In the genomic region with DNA sequence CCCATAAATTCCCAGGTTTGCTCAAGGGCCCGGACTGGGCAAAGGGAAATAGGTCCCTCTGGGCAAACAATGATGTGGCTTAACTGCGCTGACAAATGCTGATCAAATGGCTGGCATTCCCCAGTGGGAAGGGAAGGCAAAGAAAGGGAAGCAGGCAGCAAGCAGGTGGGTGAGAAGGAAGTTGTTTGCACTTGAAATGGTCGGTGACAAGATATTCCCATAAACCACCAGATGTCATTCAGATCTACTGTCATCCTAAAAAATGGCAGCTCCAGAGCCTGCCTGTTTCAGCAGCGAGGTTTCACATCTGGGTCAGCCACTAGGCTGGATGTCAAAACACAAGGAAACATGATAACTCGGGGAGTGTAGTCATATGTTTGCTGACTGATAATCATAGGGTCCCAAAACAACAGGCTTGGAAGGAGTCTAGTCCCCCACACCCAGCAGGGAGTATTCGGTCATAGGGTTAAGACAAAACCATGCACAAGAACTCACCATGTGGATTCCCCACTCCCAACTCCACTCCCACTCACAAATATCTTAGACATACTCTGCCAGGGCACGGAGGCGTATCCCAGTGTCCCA, we compare ENCODE assay signal across 1 cellular context.
TF ChIP-seq lines count a peak whose summit lies in the region.

No MANE protein-coding gene starts in this region.

TF ChIP-seq in K562, 482 proteins besides CTCF, POLR2A, EP300 and RAD21 (continued from another document and continues in another):
- TF ChIP-seq NFYB (IDR thresholded peaks at IDR 0.05; ENCODE audit: extremely low read depth, insufficient read length) (no peak), CXXC5 (CRISPR knock-in tag; IDR thresholded peaks at IDR 0.05) (0 out of 2 replicates have a peak, but pooled peaks have one; percentile 26), BRF1 (IDR thresholded peaks at IDR 0.05; ENCODE audit: borderline replicate concordance, extremely low read depth, insufficient read length) (no peak), ETV1 (tag; conservative IDR thresholded peaks at IDR 0.05; ENCODE audit: low read depth) (no peak), CBX5 (IDR thresholded peaks at IDR 0.05; ENCODE audit: borderline replicate concordance, low read depth) (no peak), HMG20A (CRISPR knock-in tag; conservative IDR thresholded peaks at IDR 0.05) (no peak), TCF7 (IDR thresholded peaks at IDR 0.05; ENCODE audit: borderline replicate concordance) (no peak), SMARCA4 (IDR thresholded peaks at IDR 0.05) (0 out of 2 replicates have a peak, but pooled peaks have one; percentile 20), MEF2A (IDR thresholded peaks at IDR 0.05; ENCODE audit: control insufficient read depth, low read depth, low read length) (no peak), TAF7 (tag; IDR thresholded peaks at IDR 0.05) (no peak), NEUROD1 (IDR thresholded peaks at IDR 0.05; ENCODE audit: borderline replicate concordance, low read depth, low read length, partially characterized antibody) (no peak), SMAD2 (IDR thresholded peaks at IDR 0.05; ENCODE audit: low read depth, low read length) (no peak), BMI1 (IDR thresholded peaks at IDR 0.05; ENCODE audit: low read length) (no peak), DPF2 (IDR thresholded peaks at IDR 0.05) (peak; percentile 48; the same call in 1 of the 2 replicates), ZNF551 (CRISPR knock-in tag; IDR thresholded peaks at IDR 0.05) (no peak), MEF2D (tag; conservative IDR thresholded peaks at IDR 0.05; ENCODE audit: low read depth) (no peak), TAF1 (IDR thresholded peaks at IDR 0.05; ENCODE audit: control insufficient read depth, extremely low read depth, insufficient read depth, low read length, severe bottlenecking) (peak; percentile 13), FOXK1 (CRISPR knock-in tag; IDR thresholded peaks at IDR 0.05; ENCODE audit: borderline replicate concordance) (no peak), ZNF316 (IDR thresholded peaks at IDR 0.05) (no peak), RBM39 (optimal IDR thresholded peaks at IDR 0.05; ENCODE audit: low read depth, low read length) (no peak), NFATC3 (IDR thresholded peaks at IDR 0.05) (no peak), DMBX1 (CRISPR knock-in tag; IDR thresholded peaks at IDR 0.05; ENCODE audit: borderline replicate concordance) (peak; percentile 71), CHCHD3 (CRISPR knock-in tag; IDR thresholded peaks at IDR 0.05) (no peak), THRAP3 (IDR thresholded peaks at IDR 0.05; ENCODE audit: borderline replicate concordance) (no peak), HDAC2 (IDR thresholded peaks at IDR 0.05) (no peak), SMAD4 (CRISPR knock-in tag; conservative IDR thresholded peaks at IDR 0.05) (0 out of 2 replicates have a peak, but pooled peaks have one; percentile 51), ZNF717 (CRISPR knock-in tag; IDR thresholded peaks at IDR 0.05) (no peak), TRIM24 (IDR thresholded peaks at IDR 0.05) (no peak), LEF1 (IDR thresholded peaks at IDR 0.05) (no peak), ZNF324 (CRISPR knock-in tag; IDR thresholded peaks at IDR 0.05) (no peak), PTBP1 (IDR thresholded peaks at IDR 0.05; ENCODE audit: low read depth, low read length) (no peak), RFX7 (CRISPR knock-in tag; IDR thresholded peaks at IDR 0.05) (no peak), WHSC1 (IDR thresholded peaks at IDR 0.05; ENCODE audit: low read length) (no peak), MAFF (IDR thresholded peaks at IDR 0.05; ENCODE audit: low read length) (no peak), NCOA2 (IDR thresholded peaks at IDR 0.05; ENCODE audit: partially characterized antibody in 2 of 2) (no peak), ZBTB17 (CRISPR knock-in tag; IDR thresholded peaks at IDR 0.05) (no peak), ZNF668 (CRISPR knock-in tag; IDR thresholded peaks at IDR 0.05) (no peak), ZNF354B (CRISPR knock-in tag; IDR thresholded peaks at IDR 0.05) (no peak), FIP1L1 (IDR thresholded peaks at IDR 0.05; ENCODE audit: low read depth, low read length, poor library complexity, severe bottlenecking) (no peak), FOXA3 (CRISPR knock-in tag; conservative IDR thresholded peaks at IDR 0.05 in 1 of 2, IDR thresholded peaks at IDR 0.05 in 1 of 2) (no peak), ZEB2 (IDR thresholded peaks at IDR 0.05) (no peak), ZNF274 (IDR thresholded peaks at IDR 0.05; ENCODE audit: borderline replicate concordance, low read depth, low read length) (no peak), ZNF695 (CRISPR knock-in tag; IDR thresholded peaks at IDR 0.05) (0 out of 2 replicates have a peak, but pooled peaks have one; percentile 72), ESRRA (IDR thresholded peaks at IDR 0.05; ENCODE audit: borderline replicate concordance, low read depth) (no peak)
- TF ChIP-seq, protein P1, sequence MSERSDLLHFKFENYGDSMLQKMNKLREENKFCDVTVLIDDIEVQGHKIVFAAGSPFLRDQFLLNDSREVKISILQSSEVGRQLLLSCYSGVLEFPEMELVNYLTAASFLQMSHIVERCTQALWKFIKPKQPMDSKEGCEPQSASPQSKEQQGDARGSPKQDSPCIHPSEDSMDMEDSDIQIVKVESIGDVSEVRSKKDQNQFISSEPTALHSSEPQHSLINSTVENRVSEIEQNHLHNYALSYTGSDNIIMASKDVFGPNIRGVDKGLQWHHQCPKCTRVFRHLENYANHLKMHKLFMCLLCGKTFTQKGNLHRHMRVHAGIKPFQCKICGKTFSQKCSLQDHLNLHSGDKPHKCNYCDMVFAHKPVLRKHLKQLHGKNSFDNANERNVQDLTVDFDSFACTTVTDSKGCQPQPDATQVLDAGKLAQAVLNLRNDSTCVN (CRISPR knock-in tag; IDR thresholded peaks at IDR 0.05): no peak
- TF ChIP-seq, protein P2, sequence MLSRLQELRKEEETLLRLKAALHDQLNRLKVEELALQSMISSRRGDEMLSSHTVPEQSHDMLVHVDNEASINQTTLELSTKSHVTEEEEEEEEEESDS (CRISPR knock-in tag; IDR thresholded peaks at IDR 0.05): no peak
- TF ChIP-seq, protein P3, sequence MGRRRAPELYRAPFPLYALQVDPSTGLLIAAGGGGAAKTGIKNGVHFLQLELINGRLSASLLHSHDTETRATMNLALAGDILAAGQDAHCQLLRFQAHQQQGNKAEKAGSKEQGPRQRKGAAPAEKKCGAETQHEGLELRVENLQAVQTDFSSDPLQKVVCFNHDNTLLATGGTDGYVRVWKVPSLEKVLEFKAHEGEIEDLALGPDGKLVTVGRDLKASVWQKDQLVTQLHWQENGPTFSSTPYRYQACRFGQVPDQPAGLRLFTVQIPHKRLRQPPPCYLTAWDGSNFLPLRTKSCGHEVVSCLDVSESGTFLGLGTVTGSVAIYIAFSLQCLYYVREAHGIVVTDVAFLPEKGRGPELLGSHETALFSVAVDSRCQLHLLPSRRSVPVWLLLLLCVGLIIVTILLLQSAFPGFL (CRISPR knock-in tag; IDR thresholded peaks at IDR 0.05): no peak
- TF ChIP-seq, protein P4, sequence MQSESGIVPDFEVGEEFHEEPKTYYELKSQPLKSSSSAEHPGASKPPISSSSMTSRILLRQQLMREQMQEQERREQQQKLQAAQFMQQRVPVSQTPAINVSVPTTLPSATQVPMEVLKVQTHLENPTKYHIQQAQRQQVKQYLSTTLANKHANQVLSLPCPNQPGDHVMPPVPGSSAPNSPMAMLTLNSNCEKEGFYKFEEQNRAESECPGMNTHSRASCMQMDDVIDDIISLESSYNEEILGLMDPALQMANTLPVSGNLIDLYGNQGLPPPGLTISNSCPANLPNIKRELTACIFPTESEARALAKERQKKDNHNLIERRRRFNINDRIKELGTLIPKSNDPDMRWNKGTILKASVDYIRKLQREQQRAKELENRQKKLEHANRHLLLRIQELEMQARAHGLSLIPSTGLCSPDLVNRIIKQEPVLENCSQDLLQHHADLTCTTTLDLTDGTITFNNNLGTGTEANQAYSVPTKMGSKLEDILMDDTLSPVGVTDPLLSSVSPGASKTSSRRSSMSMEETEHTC (IDR thresholded peaks at IDR 0.05): no peak
- TF ChIP-seq, protein P5, sequence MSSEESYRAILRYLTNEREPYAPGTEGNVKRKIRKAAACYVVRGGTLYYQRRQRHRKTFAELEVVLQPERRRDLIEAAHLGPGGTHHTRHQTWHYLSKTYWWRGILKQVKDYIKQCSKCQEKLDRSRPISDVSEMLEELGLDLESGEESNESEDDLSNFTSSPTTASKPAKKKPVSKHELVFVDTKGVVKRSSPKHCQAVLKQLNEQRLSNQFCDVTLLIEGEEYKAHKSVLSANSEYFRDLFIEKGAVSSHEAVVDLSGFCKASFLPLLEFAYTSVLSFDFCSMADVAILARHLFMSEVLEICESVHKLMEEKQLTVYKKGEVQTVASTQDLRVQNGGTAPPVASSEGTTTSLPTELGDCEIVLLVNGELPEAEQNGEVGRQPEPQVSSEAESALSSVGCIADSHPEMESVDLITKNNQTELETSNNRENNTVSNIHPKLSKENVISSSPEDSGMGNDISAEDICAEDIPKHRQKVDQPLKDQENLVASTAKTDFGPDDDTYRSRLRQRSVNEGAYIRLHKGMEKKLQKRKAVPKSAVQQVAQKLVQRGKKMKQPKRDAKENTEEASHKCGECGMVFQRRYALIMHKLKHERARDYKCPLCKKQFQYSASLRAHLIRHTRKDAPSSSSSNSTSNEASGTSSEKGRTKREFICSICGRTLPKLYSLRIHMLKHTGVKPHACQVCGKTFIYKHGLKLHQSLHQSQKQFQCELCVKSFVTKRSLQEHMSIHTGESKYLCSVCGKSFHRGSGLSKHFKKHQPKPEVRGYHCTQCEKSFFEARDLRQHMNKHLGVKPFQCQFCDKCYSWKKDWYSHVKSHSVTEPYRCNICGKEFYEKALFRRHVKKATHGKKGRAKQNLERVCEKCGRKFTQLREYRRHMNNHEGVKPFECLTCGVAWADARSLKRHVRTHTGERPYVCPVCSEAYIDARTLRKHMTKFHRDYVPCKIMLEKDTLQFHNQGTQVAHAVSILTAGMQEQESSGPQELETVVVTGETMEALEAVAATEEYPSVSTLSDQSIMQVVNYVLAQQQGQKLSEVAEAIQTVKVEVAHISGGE (CRISPR knock-in tag; IDR thresholded peaks at IDR 0.05): 0 out of 6 replicates have a peak, but pooled peaks of 1 of the 3 experiments have one; percentile 35
- TF ChIP-seq, protein P6, sequence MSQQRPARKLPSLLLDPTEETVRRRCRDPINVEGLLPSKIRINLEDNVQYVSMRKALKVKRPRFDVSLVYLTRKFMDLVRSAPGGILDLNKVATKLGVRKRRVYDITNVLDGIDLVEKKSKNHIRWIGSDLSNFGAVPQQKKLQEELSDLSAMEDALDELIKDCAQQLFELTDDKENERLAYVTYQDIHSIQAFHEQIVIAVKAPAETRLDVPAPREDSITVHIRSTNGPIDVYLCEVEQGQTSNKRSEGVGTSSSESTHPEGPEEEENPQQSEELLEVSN (IDR thresholded peaks at IDR 0.05; ENCODE audit: borderline replicate concordance in 1 of 2, extremely low read depth in 1 of 2, insufficient read depth in 1 of 2, insufficient read length in 1 of 2, low read depth in 1 of 2, low read length in 1 of 2, poor library complexity in 1 of 2, severe bottlenecking in 1 of 2): peak in 1 of 2 experiments; percentile 18
- TF ChIP-seq, protein P7, sequence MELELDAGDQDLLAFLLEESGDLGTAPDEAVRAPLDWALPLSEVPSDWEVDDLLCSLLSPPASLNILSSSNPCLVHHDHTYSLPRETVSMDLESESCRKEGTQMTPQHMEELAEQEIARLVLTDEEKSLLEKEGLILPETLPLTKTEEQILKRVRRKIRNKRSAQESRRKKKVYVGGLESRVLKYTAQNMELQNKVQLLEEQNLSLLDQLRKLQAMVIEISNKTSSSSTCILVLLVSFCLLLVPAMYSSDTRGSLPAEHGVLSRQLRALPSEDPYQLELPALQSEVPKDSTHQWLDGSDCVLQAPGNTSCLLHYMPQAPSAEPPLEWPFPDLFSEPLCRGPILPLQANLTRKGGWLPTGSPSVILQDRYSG (tag; conservative IDR thresholded peaks at IDR 0.05; ENCODE audit: low read depth): no peak; the same call in 1 of the 2 replicates
- TF ChIP-seq, protein P8, sequence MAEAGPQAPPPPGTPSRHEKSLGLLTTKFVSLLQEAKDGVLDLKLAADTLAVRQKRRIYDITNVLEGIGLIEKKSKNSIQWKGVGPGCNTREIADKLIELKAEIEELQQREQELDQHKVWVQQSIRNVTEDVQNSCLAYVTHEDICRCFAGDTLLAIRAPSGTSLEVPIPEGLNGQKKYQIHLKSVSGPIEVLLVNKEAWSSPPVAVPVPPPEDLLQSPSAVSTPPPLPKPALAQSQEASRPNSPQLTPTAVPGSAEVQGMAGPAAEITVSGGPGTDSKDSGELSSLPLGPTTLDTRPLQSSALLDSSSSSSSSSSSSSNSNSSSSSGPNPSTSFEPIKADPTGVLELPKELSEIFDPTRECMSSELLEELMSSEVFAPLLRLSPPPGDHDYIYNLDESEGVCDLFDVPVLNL (CRISPR knock-in tag; IDR thresholded peaks at IDR 0.05; ENCODE audit: low read depth): no peak
- TF ChIP-seq, protein P9, sequence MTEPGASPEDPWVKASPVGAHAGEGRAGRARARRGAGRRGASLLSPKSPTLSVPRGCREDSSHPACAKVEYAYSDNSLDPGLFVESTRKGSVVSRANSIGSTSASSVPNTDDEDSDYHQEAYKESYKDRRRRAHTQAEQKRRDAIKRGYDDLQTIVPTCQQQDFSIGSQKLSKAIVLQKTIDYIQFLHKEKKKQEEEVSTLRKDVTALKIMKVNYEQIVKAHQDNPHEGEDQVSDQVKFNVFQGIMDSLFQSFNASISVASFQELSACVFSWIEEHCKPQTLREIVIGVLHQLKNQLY (CRISPR knock-in tag; conservative IDR thresholded peaks at IDR 0.05): no peak
- TF ChIP-seq, protein P10, sequence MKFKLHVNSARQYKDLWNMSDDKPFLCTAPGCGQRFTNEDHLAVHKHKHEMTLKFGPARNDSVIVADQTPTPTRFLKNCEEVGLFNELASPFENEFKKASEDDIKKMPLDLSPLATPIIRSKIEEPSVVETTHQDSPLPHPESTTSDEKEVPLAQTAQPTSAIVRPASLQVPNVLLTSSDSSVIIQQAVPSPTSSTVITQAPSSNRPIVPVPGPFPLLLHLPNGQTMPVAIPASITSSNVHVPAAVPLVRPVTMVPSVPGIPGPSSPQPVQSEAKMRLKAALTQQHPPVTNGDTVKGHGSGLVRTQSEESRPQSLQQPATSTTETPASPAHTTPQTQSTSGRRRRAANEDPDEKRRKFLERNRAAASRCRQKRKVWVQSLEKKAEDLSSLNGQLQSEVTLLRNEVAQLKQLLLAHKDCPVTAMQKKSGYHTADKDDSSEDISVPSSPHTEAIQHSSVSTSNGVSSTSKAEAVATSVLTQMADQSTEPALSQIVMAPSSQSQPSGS (CRISPR knock-in tag; IDR thresholded peaks at IDR 0.05): no peak
- TF ChIP-seq, protein P11, sequence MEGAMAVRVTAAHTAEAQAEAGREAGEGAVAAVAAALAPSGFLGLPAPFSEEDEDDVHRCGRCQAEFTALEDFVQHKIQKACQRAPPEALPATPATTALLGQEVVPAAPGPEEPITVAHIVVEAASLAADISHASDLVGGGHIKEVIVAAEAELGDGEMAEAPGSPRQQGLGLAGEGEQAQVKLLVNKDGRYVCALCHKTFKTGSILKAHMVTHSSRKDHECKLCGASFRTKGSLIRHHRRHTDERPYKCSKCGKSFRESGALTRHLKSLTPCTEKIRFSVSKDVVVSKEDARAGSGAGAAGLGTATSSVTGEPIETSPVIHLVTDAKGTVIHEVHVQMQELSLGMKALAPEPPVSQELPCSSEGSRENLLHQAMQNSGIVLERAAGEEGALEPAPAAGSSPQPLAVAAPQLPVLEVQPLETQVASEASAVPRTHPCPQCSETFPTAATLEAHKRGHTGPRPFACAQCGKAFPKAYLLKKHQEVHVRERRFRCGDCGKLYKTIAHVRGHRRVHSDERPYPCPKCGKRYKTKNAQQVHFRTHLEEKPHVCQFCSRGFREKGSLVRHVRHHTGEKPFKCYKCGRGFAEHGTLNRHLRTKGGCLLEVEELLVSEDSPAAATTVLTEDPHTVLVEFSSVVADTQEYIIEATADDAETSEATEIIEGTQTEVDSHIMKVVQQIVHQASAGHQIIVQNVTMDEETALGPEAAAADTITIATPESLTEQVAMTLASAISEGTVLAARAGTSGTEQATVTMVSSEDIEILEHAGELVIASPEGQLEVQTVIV (CRISPR knock-in tag; IDR thresholded peaks at IDR 0.05; ENCODE audit: borderline replicate concordance): no peak
